ENCODE assay signal across 8 cellular contexts in the genomic region with DNA sequence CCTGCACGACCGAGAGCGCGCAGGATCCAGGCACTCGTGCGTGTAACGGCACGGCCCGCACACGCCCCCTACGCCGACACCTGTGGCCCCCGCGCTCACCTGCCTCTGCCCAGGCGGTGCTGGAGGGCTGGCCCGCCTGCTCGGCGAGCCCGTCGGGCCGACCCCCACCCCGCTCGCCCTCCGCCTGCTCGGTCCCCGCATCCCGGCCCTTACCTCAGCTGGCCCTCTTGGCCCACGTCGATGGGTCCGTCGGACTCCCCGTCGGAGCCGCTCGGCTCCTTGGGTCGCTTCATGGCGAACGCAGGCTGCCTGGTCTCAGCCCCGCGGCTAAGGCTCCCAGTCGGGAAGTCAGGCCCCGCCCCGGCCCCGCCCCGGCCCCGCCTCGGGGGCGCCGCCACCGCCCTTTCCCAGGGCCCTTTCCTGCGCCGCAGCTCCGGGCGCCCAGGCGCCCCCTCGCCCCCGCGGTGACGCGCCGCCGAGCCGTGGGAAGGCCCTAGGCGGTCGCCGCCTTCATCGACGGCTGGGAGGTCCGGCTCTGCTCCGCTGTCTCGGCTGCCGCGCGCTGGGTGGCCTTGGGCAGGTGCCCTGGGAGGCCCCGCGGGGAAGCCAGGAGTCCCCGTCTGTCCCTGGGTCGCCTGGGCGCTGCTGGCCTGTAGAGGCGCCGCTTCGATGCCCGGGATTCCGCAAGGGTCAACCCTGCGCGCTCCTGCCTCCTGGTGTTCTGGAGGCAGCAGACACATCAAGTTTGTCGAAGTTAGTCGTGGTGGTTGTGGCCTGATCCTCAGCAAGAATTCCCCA. TPM values are rescaled to one million over a fixed set of nuclear protein-coding genes. Genes with fewer than 3 reads are reported as not detected.
DNase-seq lines count a peak whose midpoint lies in the region; ATAC-seq, FAIRE-seq and TF ChIP-seq lines count a peak whose summit lies in the region.

A gene (minus strand): TSS at position 311 of the 798 bp plus-strand sequence. CDS start 18 bp downstream, at position 293.

- WGBS in H1 (ENCODE audit: extremely low coverage in 1 of 2, insufficient coverage in 1 of 2, insufficient read length in 1 of 2, insufficient replicate concordance in 2 of 2, low coverage in 1 of 2, low lambda C conversion rate in 2 of 2, missing lambda C conversion rate in 1 of 2), 2 experiments, result 5% methylated on average over 43 of the region's 88 CpGs; no CpG with 5 or more reads in 1 of the 2 experiments

- H3K4me3 ChIP-seq in H1 (ENCODE audit: extremely low read depth in 1 of 4, insufficient read depth in 2 of 4, low read depth in 3 of 4, low read length in 4 of 4) (peak within 1 kb of the TSS; percentile 43 to 76 (median 54)), mucosa of descending colon (peak within 1 kb of the TSS; percentile 19)

- H2BK15ac ChIP-seq in H1 (ENCODE audit: low read length), result no peak within 1 kb of the TSS; the same call in 1 of the 2 replicates

- POLR2A ChIA-PET in activated CD8-positive, alpha-beta T cell treated with anti-CD3 and anti-CD28 coated beads for 36 hours (lab: Charles Lee), result interaction anchor here (1.1 kb wide), 1 partner anchor 8 kb away, joined by 4 read pairs; no protein-coding TSS in a partner anchor
- POLR2A ChIA-PET in H1 (lab: Charles Lee; ENCODE audit: partially characterized antibody), result interaction anchor here (1.0 to 1.7 kb wide), 6 partner anchors 9 to 63 kb away, joined by 3 to 5 read pairs (median 4); a partner anchor contains a TSS

- intact Hi-C loops in activated CD8-positive, alpha-beta T cell treated with anti-CD3 and anti-CD28 coated beads for 36 hours (cut with micrococcal nuclease), result no loop called here
- intact Hi-C loops in mucosa of descending colon (cut with DNase I, micrococcal nuclease), result no loop called here

- no peak for TF ChIP-seq EP300 in H1 (IDR thresholded peaks at IDR 0.05; ENCODE audit: borderline replicate concordance in 1 of 2, low read depth in 2 of 2, low read length in 2 of 2)

- H3K4me1 Mint-ChIP-seq in activated CD8-positive, alpha-beta T cell treated with anti-CD3 and anti-CD28 coated beads for 36 hours (ENCODE audit: low read depth), result peaks cover 6% of the 10 kb centered on the region

- no peak within 1 kb of the TSS for H2BK5ac ChIP-seq in H1 (ENCODE audit: low read depth, low read length)

- H3K4me1 ChIP-seq in H1 (replicated peaks in 1 of 4; ENCODE audit: control insufficient read depth in 3 of 4, insufficient read depth in 4 of 4, low read length in 3 of 4) (peaks cover 0 to 5% (median 0%) of the 10 kb centered on the region in 4 experiments; a peak in 1 of 7 replicates), mucosa of descending colon (ENCODE audit: low read depth) (peaks cover 4% of the 10 kb centered on the region)

- H3K27me3 Mint-ChIP-seq in activated CD8-positive, alpha-beta T cell treated with anti-CD3 and anti-CD28 coated beads for 36 hours, result peaks cover 37% of the 10 kb centered on the region

- H4K20me1 ChIP-seq in H1 (replicated peaks in 1 of 2; ENCODE audit: control insufficient read depth in 1 of 2, insufficient read depth in 2 of 2, low read length in 2 of 2), result no peaks in the 10 kb centered on the region

- H3K9ac ChIP-seq in H1 (replicated peaks in 1 of 4; ENCODE audit: extremely low read depth in 1 of 4, low read depth in 3 of 4, low read length in 3 of 4), result peak within 1 kb of the TSS in 3 of 4 experiments; percentile 4 to 14 (median 13); a peak in 2 of 7 replicates

- H3K27ac ChIP-seq in H1 (ENCODE audit: low read depth, low read length), result no peak within 1 kb of the TSS

- no peak within 1 kb of the TSS for H2BK20ac ChIP-seq in H1 (ENCODE audit: low read length)

- no peak within 1 kb of the TSS for H3K14ac ChIP-seq in H1 (ENCODE audit: insufficient read length)

- H3K36me3 ChIP-seq in H1 (ENCODE audit: control insufficient read depth in 2 of 4, insufficient read depth in 4 of 4, low read length in 3 of 4) (no peaks in the 10 kb centered on the region), mucosa of descending colon (ENCODE audit: low read depth) (no peaks in the 10 kb centered on the region)

- TF ChIP-seq RAD21 in H1 (IDR thresholded peaks at IDR 0.05 in 1 of 2, conservative IDR thresholded peaks at IDR 0.05 in 1 of 2; ENCODE audit: low read depth in 2 of 2, low read length in 2 of 2), result peak; percentile 36 to 63; a peak in 3 of 4 replicates

- no peak within 1 kb of the TSS for H3K23ac ChIP-seq in H1 (ENCODE audit: insufficient read length)

- no peak within 1 kb of the TSS for H3K56ac ChIP-seq in H1 (replicated peaks; ENCODE audit: insufficient read length, low read depth, low read length)

- no peak within 1 kb of the TSS for H4K5ac ChIP-seq in H1 (ENCODE audit: insufficient read length, low read depth, low read length)

- H3K79me1 ChIP-seq in H1 (ENCODE audit: low read depth, low read length), result no peaks in the 10 kb centered on the region

- DNase-seq in NCI-H510A (lab: John Stamatoyannopoulos, UW) (peak; percentile 100), H1 (ENCODE audit: low read depth in 1 of 2, low spot score in 2 of 2) (peak; percentile 44 to 94), mucosa of descending colon (peak; percentile 77 to 89 (median 84))
- peak; percentile 72 for DNase-seq in activated CD8-positive, alpha-beta T cell treated with anti-CD3 and anti-CD28 coated beads for 36 hours
- peak; percentile 34 to 72 for DNase-seq in stimulated activated CD8-positive, alpha-beta memory T cell treated with anti-CD3 and anti-CD28 coated beads, Interleukin-7, amount 100 ng/mL, for 4 hours (ENCODE audit: low read depth in 2 of 2)

- peak within 1 kb of the TSS; percentile 35 for H4K8ac ChIP-seq in H1 (ENCODE audit: extremely low read depth, insufficient read depth, low read length)

- H3K23me2 ChIP-seq in H1 (ENCODE audit: low read depth, low read length), result peaks cover 4% of the 10 kb centered on the region; the same call in 1 of the 2 replicates

- H3K18ac ChIP-seq in H1 (ENCODE audit: extremely low read depth, low read length), result peak within 1 kb of the TSS; percentile 85; the same call in 1 of the 2 replicates

- peak; percentile 53 for ATAC-seq in GM18502 (IDR thresholded peaks at IDR 0.05; ENCODE audit: poor library complexity, unreplicated experiment)
- peak; percentile 96 for ATAC-seq in activated CD8-positive, alpha-beta T cell treated with anti-CD3 and anti-CD28 coated beads for 36 hours
- peak; percentile 97 for ATAC-seq in mucosa of descending colon
- no peak for ATAC-seq in GM21360 (IDR thresholded peaks at IDR 0.05; ENCODE audit: unreplicated experiment)
- no peak for ATAC-seq in GM19324 (IDR thresholded peaks at IDR 0.05; ENCODE audit: low FRiP score, unreplicated experiment)

- no peak within 1 kb of the TSS for H3K27ac Mint-ChIP-seq in activated CD8-positive, alpha-beta T cell treated with anti-CD3 and anti-CD28 coated beads for 36 hours

- CTCF ChIA-PET in activated CD8-positive, alpha-beta T cell treated with anti-CD3 and anti-CD28 coated beads for 36 hours (lab: Charles Lee), result interaction anchor here (1.4 to 8.1 kb wide), 5 partner anchors 13 to 33 kb away, joined by 4 to 42 read pairs (median 7); a partner anchor contains a TSS
- CTCF ChIA-PET in H1 (lab: Charles Lee; ENCODE audit: partially characterized antibody), result interaction anchor here (0.6 to 16.5 kb wide), 12 partner anchors 7 to 322 kb away, joined by 3 to 337 read pairs (median 4); a partner anchor contains a TSS

- no peak within 1 kb of the TSS for H2AK5ac ChIP-seq in H1 (ENCODE audit: low read depth, low read length)

- TF ChIP-seq POLR2A in H1 (IDR thresholded peaks at IDR 0.05; ENCODE audit: control extremely low read depth in 1 of 2, low read depth in 2 of 2, low read length in 2 of 2), result no peak

- H3K4ac ChIP-seq in H1 (replicated peaks; ENCODE audit: insufficient read length, low read depth, low read length), result no peak within 1 kb of the TSS

- H3K9me3 ChIP-seq in H1 (ENCODE audit: insufficient read depth in 2 of 2, low read depth in 1 of 2, low read length in 1 of 2), result no peaks in the 10 kb centered on the region
- no peaks in the 10 kb centered on the region for H3K9me3 ChIP-seq in mucosa of descending colon

- H2BK120ac ChIP-seq in H1 (replicated peaks; ENCODE audit: low read depth, low read length), result no peak within 1 kb of the TSS

- no peak within 1 kb of the TSS for H2BK12ac ChIP-seq in H1 (ENCODE audit: low read depth, low read length)

- TF ChIP-seq CTCF in activated CD8-positive, alpha-beta T cell treated with anti-CD3 and anti-CD28 coated beads for 36 hours (IDR thresholded peaks at IDR 0.05), result no peak
- peak; percentile 70 to 97 (median 74) for TF ChIP-seq CTCF in H1 (IDR thresholded peaks at IDR 0.05; ENCODE audit: control extremely low read depth in 1 of 3, insufficient read depth in 1 of 3, low read depth in 1 of 3, low read length in 3 of 3)
- no peak for TF ChIP-seq CTCF in mucosa of descending colon (IDR thresholded peaks at IDR 0.05)

- no peaks in the 10 kb centered on the region for H3K36me3 Mint-ChIP-seq in activated CD8-positive, alpha-beta T cell treated with anti-CD3 and anti-CD28 coated beads for 36 hours (ENCODE audit: low read depth)

- FAIRE-seq in H1 (lab: Jason Lieb, UNC), result no peak

- peaks cover 4 to 48% (median 38%) of the 10 kb centered on the region in 4 experiments for H3K27me3 ChIP-seq in H1 (replicated peaks in 1 of 4; ENCODE audit: control insufficient read depth in 3 of 4, extremely low read depth in 1 of 4, insufficient read depth in 3 of 4, low read length in 3 of 4)

- no peaks in the 10 kb centered on the region for H3K9me3 Mint-ChIP-seq in activated CD8-positive, alpha-beta T cell treated with anti-CD3 and anti-CD28 coated beads for 36 hours

- H3K79me2 ChIP-seq in H1 (ENCODE audit: control insufficient read depth in 1 of 2, insufficient read depth in 2 of 2, low read length in 2 of 2), result no peaks in the 10 kb centered on the region

- peak within 1 kb of the TSS; percentile 68 to 75 for H3K4me2 ChIP-seq in H1 (ENCODE audit: insufficient read depth in 1 of 2, low read depth in 2 of 2, low read length in 2 of 2)

- H3K4me3 Mint-ChIP-seq in activated CD8-positive, alpha-beta T cell treated with anti-CD3 and anti-CD28 coated beads for 36 hours, result peak within 1 kb of the TSS; percentile 48

- H2AFZ ChIP-seq in H1 (ENCODE audit: low read length), result no peak within 1 kb of the TSS; the same call in 1 of the 2 replicates

- peak within 1 kb of the TSS; percentile 37 for H4K91ac ChIP-seq in H1 (replicated peaks; ENCODE audit: insufficient read length, low read length)

TF ChIP-seq in H1, 55 proteins besides CTCF, POLR2A, EP300 and RAD21 (continues in another document):
- TF ChIP-seq SRF (IDR thresholded peaks at IDR 0.05; ENCODE audit: low read depth, low read length), result no peak

RNA-seq across cellular contexts. Expression of the gene that starts here (rescaled TPM):
- total RNA-seq in activated CD8-positive, alpha-beta T cell treated with anti-CD3 and anti-CD28 coated beads for 36 hours, result under 1 TPM in 1 of 2 experiments, not detected in 1; 0.07 TPM
- 3.1 and 3.5 TPM in 2 replicates for total RNA-seq in H1 (2021; fragmentation: NEBNext Ultra II Directional; extraction: Animal tissue kit (Norgen Biotek cat#: 25700))
- polyA plus RNA-seq in H1 (2011; rRNA removed), result 1.8 and 2.9 TPM in 2 replicates
- 1.6 TPM for polyA plus RNA-seq in H1 (2011; cell fraction: cytosol; rRNA removed)
- 3.1 TPM for polyA plus RNA-seq in H1 (2011; cell fraction: nucleus; rRNA removed)
- polyA plus RNA-seq in H1 (2012, experiment 1 of 2), result 1.4 to 2.6 TPM (median 2.2 TPM) in 4 replicates
- polyA plus RNA-seq in H1 (2012, experiment 2 of 2), result 1.8 TPM
- polyA plus RNA-seq in H1 (2013, experiment 1 of 2), result 2.2 TPM
- 2.0 TPM for polyA plus RNA-seq in H1 (2013, experiment 2 of 2)
- polyA minus RNA-seq in H1 (2011; rRNA and poly(A)+ RNA removed), result 2.0 and 2.3 TPM in 2 replicates
- polyA minus RNA-seq in H1 (2011; cell fraction: cytosol; rRNA and poly(A)+ RNA removed), result 1.5 TPM
- polyA minus RNA-seq in H1 (2011; cell fraction: nucleus; rRNA and poly(A)+ RNA removed), result 1.8 TPM
- 1 to 10 TPM; 2.3 to 3.5 (median 2.4) TPM for total RNA-seq in mucosa of descending colon

Comparison
In these comparisons a context has a peak if more than half of its experiments do, and no peak if none do; other contexts are left out.
1. Peak in DNase-seq and ATAC-seq in activated CD8-positive, alpha-beta T cell treated with anti-CD3 and anti-CD28 coated beads for 36 hours; RNA of the gene not detected or under 1 TPM.
2. ATAC-seq: peak in GM18502 (single experiment) and mucosa of descending colon (single experiment); none in GM21360 (single experiment) and GM19324 (single experiment).
3. CTCF ChIP-seq: peak in H1 (3 of 3); none in activated CD8-positive, alpha-beta T cell treated with anti-CD3 and anti-CD28 coated beads for 36 hours (single experiment) and mucosa of descending colon (single experiment).
4. Peak in every context shown above with its lines, with median percentiles within 50 percentile points of each other: DNase-seq.